In genomic region chr3:64321747-64322146, GRCh38 we compare ENCODE assay signal across 1 cellular context.
TF ChIP-seq lines count a peak whose summit lies in the region.

No MANE protein-coding gene starts in this region.

TF ChIP-seq in IMR-90, 13 proteins besides CTCF, POLR2A, EP300 and RAD21 (continued from another document):
- TF ChIP-seq MAFK (IDR thresholded peaks at IDR 0.05; ENCODE audit: low read depth, low read length), result peak; percentile 97
- TF ChIP-seq CHD1 (IDR thresholded peaks at IDR 0.05; ENCODE audit: low read depth, low read length), result no peak
- no peak for TF ChIP-seq MAZ (IDR thresholded peaks at IDR 0.05; ENCODE audit: borderline replicate concordance, low read depth, low read length)
- no peak for TF ChIP-seq RFX5 (IDR thresholded peaks at IDR 0.05; ENCODE audit: low read depth, low read length)
- TF ChIP-seq RCOR1 (IDR thresholded peaks at IDR 0.05; ENCODE audit: insufficient replicate concordance, low read length), result peak; percentile 32
- peak; percentile 76 for TF ChIP-seq FOS (IDR thresholded peaks at IDR 0.05; ENCODE audit: low read depth, low read length)
- no peak for TF ChIP-seq BHLHE40 (IDR thresholded peaks at IDR 0.05; ENCODE audit: low read depth, low read length)
